In the genomic region with DNA sequence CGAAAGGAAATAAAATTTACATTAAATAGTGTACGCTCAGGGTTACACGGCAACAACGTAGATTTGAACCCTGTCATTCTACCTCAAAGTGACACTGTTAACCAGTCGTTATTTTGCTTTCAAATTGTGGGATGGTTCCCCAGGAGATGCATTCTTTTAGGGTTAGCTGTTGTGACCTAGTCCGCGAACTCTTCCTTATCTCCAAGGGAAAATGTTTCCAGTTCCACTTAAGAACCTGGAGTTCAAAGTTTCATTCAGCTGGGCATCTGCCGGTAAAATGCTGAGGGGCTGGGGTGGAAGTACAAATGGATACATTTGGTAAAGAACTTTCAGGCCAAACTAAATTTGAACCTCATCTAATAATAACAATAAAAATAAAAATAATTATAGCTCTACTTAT, we compare ENCODE assay signal across 15 cellular contexts.
A peak's percentile ranks its signal among the peaks of the same experiment; 100 is the strongest.
DNase-seq lines count a peak whose midpoint lies in the region; ATAC-seq and TF ChIP-seq lines count a peak whose summit lies in the region.
"Had no signal": no experiment of that assay in that cellular context is flagged by ENCODE, and none has a peak within 500 bp of the region (broad histone marks: within the 10 kb centered on the region; RNA-seq: fewer than 3 reads in every experiment).

No MANE protein-coding gene starts in this region.

- no peak overlapping the region for H2BK15ac ChIP-seq in IMR-90 (ENCODE audit: low read depth, low read length)

- H3K4me2 ChIP-seq in IMR-90 (ENCODE audit: low read depth, low read length) (no peak overlapping the region), GM23248 (ENCODE audit: unreplicated experiment) (no peak overlapping the region)
- H3K4me2 ChIP-seq: BLaER1 treated with 17β-estradiol and CSF1 and Interleukin-3, amounts not matched to agents 10 nM and 100 nM had no signal

- no peak overlapping the region for H2BK120ac ChIP-seq in IMR-90 (ENCODE audit: low read depth, low read length)

- no peak overlapping the region for H2BK20ac ChIP-seq in IMR-90 (ENCODE audit: low read depth, low read length)

- BruUV-seq in IMR-90 (replicated peaks; lab: Mats Ljungman, UMichigan): no TSS peak

- dilution Hi-C loops in IMR-90 (cut with HindIII; ENCODE audit: low sequenced_read_pairs, unreplicated experiment): no loop called here

- H3K23ac ChIP-seq in IMR-90 (ENCODE audit: low read depth, low read length): no peak overlapping the region

- intact Hi-C loops in IMR-90 (cut with micrococcal nuclease) (no loop called here), gastrocnemius medialis (cut with DNase I; ENCODE audit: low total_unique reads) (no loop called here)

- H3K27me3 ChIP-seq in IMR-90 (ENCODE audit: control insufficient read depth, insufficient read depth, low read length) (no peaks in the 10 kb centered on the region), brain microvascular endothelial cell (replicated peaks) (no peaks in the 10 kb centered on the region), gastrocnemius medialis (no peaks in the 10 kb centered on the region), GM23248 (replicated peaks; ENCODE audit: insufficient read depth) (no peaks in the 10 kb centered on the region)
- H3K27me3 ChIP-seq: BLaER1 treated with 17β-estradiol and CSF1 and Interleukin-3, amounts not matched to agents 10 nM and 100 nM had no signal

- CTCF ChIA-PET in IMR-90 (lab: Yijun Ruan, JAX): no interaction called here

- no peak overlapping the region for H2AK9ac ChIP-seq in IMR-90 (replicated peaks; ENCODE audit: low read depth, low read length, poor library complexity)

- TF ChIP-seq RAD21 in IMR-90 (IDR thresholded peaks at IDR 0.05; ENCODE audit: low read length): no peak

- H4K5ac ChIP-seq in IMR-90 (ENCODE audit: low read depth, low read length): no peak overlapping the region

- no peak overlapping the region for H2BK5ac ChIP-seq in IMR-90 (ENCODE audit: low read depth, low read length, poor library complexity, severe bottlenecking)

- H4K8ac ChIP-seq in IMR-90 (ENCODE audit: low read depth in 2 of 2, low read length in 2 of 2): no peak overlapping the region

- H4K20me1 ChIP-seq in IMR-90 (ENCODE audit: insufficient read depth, low read length) (no peaks in the 10 kb centered on the region), GM23248 (ENCODE audit: insufficient read depth) (no peaks in the 10 kb centered on the region)

- peaks cover 14% of the 10 kb centered on the region for H3K9me1 ChIP-seq in IMR-90 (ENCODE audit: insufficient read depth, low read length)

- TF ChIP-seq POLR2A in IMR-90 (IDR thresholded peaks at IDR 0.05; ENCODE audit: low read depth, low read length) (no peak), gastrocnemius medialis (IDR thresholded peaks at IDR 0.05) (no peak)

- WGBS in IMR-90 (ENCODE audit: extremely low coverage in 2 of 2, insufficient read length in 1 of 2), 2 experiments: no CpG with 5 or more reads among the region's 8 CpGs
- WGBS in GM23248 (ENCODE audit: low coverage in 1 of 2, low lambda C conversion rate in 2 of 2, missing lambda C conversion rate in 2 of 2), 2 experiments: 83 to 84% methylated on average over 8 of the region's 8 CpGs

- no peak for ATAC-seq in IMR-90 (ENCODE audit: low read depth)
- ATAC-seq in gastrocnemius medialis: no peak

- H3K27ac ChIP-seq in IMR-90 (ENCODE audit: insufficient read depth, low read length): no peak overlapping the region
- H3K27ac ChIP-seq in brain microvascular endothelial cell: no peak overlapping the region
- H3K27ac ChIP-seq in gastrocnemius medialis: peak overlapping the region; percentile 90 to 97 (median 95)
- no peak overlapping the region for H3K27ac ChIP-seq in GM23248
- H3K27ac ChIP-seq: BLaER1 treated with 17β-estradiol and CSF1 and Interleukin-3, amounts not matched to agents 10 nM and 100 nM had no signal

- H3K14ac ChIP-seq in IMR-90 (replicated peaks; ENCODE audit: low read depth, low read length): no peak overlapping the region

- H3K36me3 ChIP-seq in IMR-90 (ENCODE audit: control insufficient read depth, insufficient read depth, low read length) (no peaks in the 10 kb centered on the region), brain microvascular endothelial cell (replicated peaks) (no peaks in the 10 kb centered on the region), gastrocnemius medialis (no peaks in the 10 kb centered on the region), GM23248 (ENCODE audit: low read depth) (no peaks in the 10 kb centered on the region)

- POLR2A ChIA-PET in IMR-90 (lab: Charles Lee; ENCODE audit: unreplicated experiment): interaction anchor here (0.8 kb wide), 1 partner anchor 16 kb away, joined by 3 read pairs; no protein-coding TSS in a partner anchor

- 0 out of 2 replicates have a peak, but pooled peaks cover 7% of the 10 kb centered on the region for H3F3A ChIP-seq in GM23248 (ENCODE audit: insufficient read depth)

- H3K9me3 ChIP-seq in IMR-90 (ENCODE audit: control insufficient read depth, insufficient read depth, low read length) (no peaks in the 10 kb centered on the region), gastrocnemius medialis (no peaks in the 10 kb centered on the region), GM23248 (ENCODE audit: low read depth) (no peaks in the 10 kb centered on the region)
- H3K9me3 ChIP-seq: BLaER1 treated with 17β-estradiol and CSF1 and Interleukin-3, amounts not matched to agents 10 nM and 100 nM had no signal

- H3K9ac ChIP-seq in IMR-90 (ENCODE audit: low read depth, low read length) (no peak overlapping the region), GM23248 (no peak overlapping the region)
- H3K9ac ChIP-seq: BLaER1 treated with 17β-estradiol and CSF1 and Interleukin-3, amounts not matched to agents 10 nM and 100 nM had no signal

- H3K4me1 ChIP-seq in IMR-90 (ENCODE audit: control insufficient read depth, insufficient read depth, low read length) (peaks cover 4% of the 10 kb centered on the region; the same call in 1 of the 2 replicates), gastrocnemius medialis (peaks cover 90 to 92% of the 10 kb centered on the region in 2 donors), GM23248 (ENCODE audit: insufficient read depth) (peaks cover 9% of the 10 kb centered on the region)

- peak; percentile 13 for DNase-seq in IMR-90
- peak; percentile 31 for DNase-seq in NCI-H226
- DNase-seq in brain microvascular endothelial cell: peak; percentile 55
- no peak for DNase-seq in gastrocnemius medialis
- DNase-seq in GM23248: no peak
- DNase-seq in DMS114 treated with DMSO at 0.1 percent for 48 hours (lab: John Stamatoyannopoulos, UW; ENCODE audit: unreplicated experiment): no peak
- DNase-seq in DMS79 treated with DMSO at 0.1 percent for 48 hours (lab: John Stamatoyannopoulos, UW): no peak
- DNase-seq: ACHN; CD4-positive, CD25-positive, alpha-beta regulatory T cell; DMS 273 treated with DMSO at 0.1 percent for 48 hours; DND-41; GF-D8; HCEC 1CT; HFFc6 had no signal

- in situ Hi-C loops in IMR-90 (cut with MboI; ENCODE audit: low sequenced_read_pairs) (no loop called here), brain microvascular endothelial cell (cut with HindIII; ENCODE audit: low pct_ligation_motif_present, low sequenced_read_pairs) (no loop called here), gastrocnemius medialis (cut with MboI; ENCODE audit: low sequenced_read_pairs in 4 of 4) (loop anchor here in 3 of 4 donors (10.0 to 25.0 kb wide), 3 partner anchors 102 to 248 kb away; no protein-coding TSS in a partner anchor), GM23248 (cut with MboI) (no loop called here)

- H3K4me3 ChIP-seq in IMR-90 (ENCODE audit: insufficient read depth, low read depth, low read length) (no peak overlapping the region), brain microvascular endothelial cell (ENCODE audit: low read depth, low read length) (no peak overlapping the region), gastrocnemius medialis (no peak overlapping the region), GM23248 (no peak overlapping the region)
- H3K4me3 ChIP-seq: BLaER1 treated with 17β-estradiol and CSF1 and Interleukin-3, amounts not matched to agents 10 nM and 100 nM had no signal

- H2AK5ac ChIP-seq in IMR-90 (ENCODE audit: low read depth, low read length): no peak overlapping the region

- H3K9me2 ChIP-seq in GM23248 (ENCODE audit: insufficient read depth): no peaks in the 10 kb centered on the region

- no peak overlapping the region for H2AFZ ChIP-seq in IMR-90 (replicated peaks; ENCODE audit: low read length, poor library complexity)
- no peak overlapping the region for H2AFZ ChIP-seq in GM23248

- no peaks in the 10 kb centered on the region for H3K79me2 ChIP-seq in GM23248 (ENCODE audit: insufficient read depth)

- TF ChIP-seq CTCF in IMR-90 (conservative IDR thresholded peaks at IDR 0.05; ENCODE audit: low read depth, low read length): no peak
- no peak for TF ChIP-seq CTCF in brain microvascular endothelial cell (IDR thresholded peaks at IDR 0.05; ENCODE audit: low read depth, low read length, missing control alignments)
- no peak for TF ChIP-seq CTCF in gastrocnemius medialis (IDR thresholded peaks at IDR 0.05 in 4 of 5, conservative IDR thresholded peaks at IDR 0.05 in 1 of 5)

- H3K56ac ChIP-seq in IMR-90 (ENCODE audit: extremely low read depth, insufficient read depth, low read length): no peak overlapping the region; the same call in 1 of the 2 replicates

- H3K4ac ChIP-seq in IMR-90 (ENCODE audit: low read depth, low read length): no peak overlapping the region

- no peak overlapping the region for H4K91ac ChIP-seq in IMR-90 (ENCODE audit: insufficient read depth, low read depth, low read length)

- H3K18ac ChIP-seq in IMR-90 (ENCODE audit: low read depth, low read length): no peak overlapping the region

- no peaks in the 10 kb centered on the region for H3K79me1 ChIP-seq in IMR-90 (ENCODE audit: low read depth in 1 of 2, low read length in 2 of 2)

TF ChIP-seq in IMR-90, 13 proteins besides CTCF, POLR2A, EP300 and RAD21:
- TF ChIP-seq CEBPB (IDR thresholded peaks at IDR 0.05; ENCODE audit: low read depth, low read length) (no peak), MAZ (IDR thresholded peaks at IDR 0.05; ENCODE audit: borderline replicate concordance, low read depth, low read length) (no peak), CHD1 (IDR thresholded peaks at IDR 0.05; ENCODE audit: low read depth, low read length) (no peak), BHLHE40 (IDR thresholded peaks at IDR 0.05; ENCODE audit: low read depth, low read length) (no peak)

Comparison
In these comparisons a context has a peak if more than half of its experiments do, and no peak if none do; other contexts are left out.
1. DNase-seq: peak in IMR-90 (single experiment), NCI-H226 (single experiment) and brain microvascular endothelial cell (single experiment); none in gastrocnemius medialis (0 of 2), GM23248 (single experiment), DMS114 treated with DMSO at 0.1 percent for 48 hours (single experiment) and DMS79 treated with DMSO at 0.1 percent for 48 hours (single experiment).
2. H3K27ac ChIP-seq: peak in gastrocnemius medialis (4 of 4); none in IMR-90 (single experiment), brain microvascular endothelial cell (single experiment) and GM23248 (single experiment).
3. in situ Hi-C loops: an anchor here in gastrocnemius medialis (10.0 to 25.0 kb wide); none called in IMR-90, brain microvascular endothelial cell and GM23248.